In the genomic region with DNA sequence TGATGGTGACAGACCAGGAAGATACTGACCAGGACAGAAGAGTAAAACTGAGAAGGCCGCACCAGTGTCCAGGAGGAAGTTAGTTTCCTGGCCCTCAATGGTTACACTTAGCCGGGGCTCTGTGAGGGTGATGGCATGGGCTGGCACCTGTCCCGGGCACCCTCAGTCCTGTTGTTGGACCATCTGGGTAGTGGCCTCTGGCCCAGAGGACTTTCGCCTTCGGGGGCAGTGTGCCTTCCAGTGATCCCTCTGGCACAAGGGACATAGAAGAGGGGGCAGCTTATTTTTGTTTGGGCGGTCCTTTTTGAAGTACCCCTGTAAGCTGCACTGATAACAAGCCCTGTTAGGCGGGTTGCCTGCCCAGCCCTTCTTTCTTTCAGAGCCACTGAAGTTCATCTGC, we compare ENCODE assay signal across 1 cellular context.
TF ChIP-seq lines count a peak whose summit lies in the region.

No MANE protein-coding gene starts in this region.

TF ChIP-seq in GM12878, 131 proteins besides CTCF, POLR2A, EP300 and RAD21:
- TF ChIP-seq HDAC2 (IDR thresholded peaks at IDR 0.05) (no peak), SMAD1 (IDR thresholded peaks at IDR 0.05; ENCODE audit: low read depth, partially characterized antibody) (no peak), NBN (IDR thresholded peaks at IDR 0.05) (no peak), KDM1A (IDR thresholded peaks at IDR 0.05; ENCODE audit: borderline replicate concordance) (no peak), EED (IDR thresholded peaks at IDR 0.05; ENCODE audit: low read depth) (no peak), MYC (IDR thresholded peaks at IDR 0.05; ENCODE audit: insufficient read depth, insufficient read length, insufficient replicate concordance, low read length, severe bottlenecking) (no peak), TCF3 (IDR thresholded peaks at IDR 0.05; ENCODE audit: borderline replicate concordance, insufficient read depth, low read depth, low read length) (no peak), DPF2 (IDR thresholded peaks at IDR 0.05) (no peak), IRF4 (IDR thresholded peaks at IDR 0.05; ENCODE audit: low read depth, low read length) (no peak), CBFB (IDR thresholded peaks at IDR 0.05; ENCODE audit: low read depth) (no peak), IKZF1 (conservative IDR thresholded peaks at IDR 0.05) (no peak)
- TF ChIP-seq, protein P1, sequence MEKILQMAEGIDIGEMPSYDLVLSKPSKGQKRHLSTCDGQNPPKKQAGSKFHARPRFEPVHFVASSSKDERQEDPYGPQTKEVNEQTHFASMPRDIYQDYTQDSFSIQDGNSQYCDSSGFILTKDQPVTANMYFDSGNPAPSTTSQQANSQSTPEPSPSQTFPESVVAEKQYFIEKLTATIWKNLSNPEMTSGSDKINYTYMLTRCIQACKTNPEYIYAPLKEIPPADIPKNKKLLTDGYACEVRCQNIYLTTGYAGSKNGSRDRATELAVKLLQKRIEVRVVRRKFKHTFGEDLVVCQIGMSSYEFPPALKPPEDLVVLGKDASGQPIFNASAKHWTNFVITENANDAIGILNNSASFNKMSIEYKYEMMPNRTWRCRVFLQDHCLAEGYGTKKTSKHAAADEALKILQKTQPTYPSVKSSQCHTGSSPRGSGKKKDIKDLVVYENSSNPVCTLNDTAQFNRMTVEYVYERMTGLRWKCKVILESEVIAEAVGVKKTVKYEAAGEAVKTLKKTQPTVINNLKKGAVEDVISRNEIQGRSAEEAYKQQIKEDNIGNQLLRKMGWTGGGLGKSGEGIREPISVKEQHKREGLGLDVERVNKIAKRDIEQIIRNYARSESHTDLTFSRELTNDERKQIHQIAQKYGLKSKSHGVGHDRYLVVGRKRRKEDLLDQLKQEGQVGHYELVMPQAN (conservative IDR thresholded peaks at IDR 0.05) = no peak
- TF ChIP-seq, protein P2, sequence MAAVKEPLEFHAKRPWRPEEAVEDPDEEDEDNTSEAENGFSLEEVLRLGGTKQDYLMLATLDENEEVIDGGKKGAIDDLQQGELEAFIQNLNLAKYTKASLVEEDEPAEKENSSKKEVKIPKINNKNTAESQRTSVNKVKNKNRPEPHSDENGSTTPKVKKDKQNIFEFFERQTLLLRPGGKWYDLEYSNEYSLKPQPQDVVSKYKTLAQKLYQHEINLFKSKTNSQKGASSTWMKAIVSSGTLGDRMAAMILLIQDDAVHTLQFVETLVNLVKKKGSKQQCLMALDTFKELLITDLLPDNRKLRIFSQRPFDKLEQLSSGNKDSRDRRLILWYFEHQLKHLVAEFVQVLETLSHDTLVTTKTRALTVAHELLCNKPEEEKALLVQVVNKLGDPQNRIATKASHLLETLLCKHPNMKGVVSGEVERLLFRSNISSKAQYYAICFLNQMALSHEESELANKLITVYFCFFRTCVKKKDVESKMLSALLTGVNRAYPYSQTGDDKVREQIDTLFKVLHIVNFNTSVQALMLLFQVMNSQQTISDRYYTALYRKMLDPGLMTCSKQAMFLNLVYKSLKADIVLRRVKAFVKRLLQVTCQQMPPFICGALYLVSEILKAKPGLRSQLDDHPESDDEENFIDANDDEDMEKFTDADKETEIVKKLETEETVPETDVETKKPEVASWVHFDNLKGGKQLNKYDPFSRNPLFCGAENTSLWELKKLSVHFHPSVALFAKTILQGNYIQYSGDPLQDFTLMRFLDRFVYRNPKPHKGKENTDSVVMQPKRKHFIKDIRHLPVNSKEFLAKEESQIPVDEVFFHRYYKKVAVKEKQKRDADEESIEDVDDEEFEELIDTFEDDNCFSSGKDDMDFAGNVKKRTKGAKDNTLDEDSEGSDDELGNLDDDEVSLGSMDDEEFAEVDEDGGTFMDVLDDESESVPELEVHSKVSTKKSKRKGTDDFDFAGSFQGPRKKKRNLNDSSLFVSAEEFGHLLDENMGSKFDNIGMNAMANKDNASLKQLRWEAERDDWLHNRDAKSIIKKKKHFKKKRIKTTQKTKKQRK (IDR thresholded peaks at IDR 0.05; ENCODE audit: low read depth, low read length) = no peak
- TF ChIP-seq, protein P3, sequence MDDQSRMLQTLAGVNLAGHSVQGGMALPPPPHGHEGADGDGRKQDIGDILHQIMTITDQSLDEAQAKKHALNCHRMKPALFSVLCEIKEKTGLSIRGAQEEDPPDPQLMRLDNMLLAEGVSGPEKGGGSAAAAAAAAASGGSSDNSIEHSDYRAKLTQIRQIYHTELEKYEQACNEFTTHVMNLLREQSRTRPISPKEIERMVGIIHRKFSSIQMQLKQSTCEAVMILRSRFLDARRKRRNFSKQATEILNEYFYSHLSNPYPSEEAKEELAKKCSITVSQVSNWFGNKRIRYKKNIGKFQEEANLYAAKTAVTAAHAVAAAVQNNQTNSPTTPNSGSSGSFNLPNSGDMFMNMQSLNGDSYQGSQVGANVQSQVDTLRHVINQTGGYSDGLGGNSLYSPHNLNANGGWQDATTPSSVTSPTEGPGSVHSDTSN (IDR thresholded peaks at IDR 0.05; ENCODE audit: insufficient replicate concordance, low read depth, low read length) = no peak
- TF ChIP-seq, protein P4, sequence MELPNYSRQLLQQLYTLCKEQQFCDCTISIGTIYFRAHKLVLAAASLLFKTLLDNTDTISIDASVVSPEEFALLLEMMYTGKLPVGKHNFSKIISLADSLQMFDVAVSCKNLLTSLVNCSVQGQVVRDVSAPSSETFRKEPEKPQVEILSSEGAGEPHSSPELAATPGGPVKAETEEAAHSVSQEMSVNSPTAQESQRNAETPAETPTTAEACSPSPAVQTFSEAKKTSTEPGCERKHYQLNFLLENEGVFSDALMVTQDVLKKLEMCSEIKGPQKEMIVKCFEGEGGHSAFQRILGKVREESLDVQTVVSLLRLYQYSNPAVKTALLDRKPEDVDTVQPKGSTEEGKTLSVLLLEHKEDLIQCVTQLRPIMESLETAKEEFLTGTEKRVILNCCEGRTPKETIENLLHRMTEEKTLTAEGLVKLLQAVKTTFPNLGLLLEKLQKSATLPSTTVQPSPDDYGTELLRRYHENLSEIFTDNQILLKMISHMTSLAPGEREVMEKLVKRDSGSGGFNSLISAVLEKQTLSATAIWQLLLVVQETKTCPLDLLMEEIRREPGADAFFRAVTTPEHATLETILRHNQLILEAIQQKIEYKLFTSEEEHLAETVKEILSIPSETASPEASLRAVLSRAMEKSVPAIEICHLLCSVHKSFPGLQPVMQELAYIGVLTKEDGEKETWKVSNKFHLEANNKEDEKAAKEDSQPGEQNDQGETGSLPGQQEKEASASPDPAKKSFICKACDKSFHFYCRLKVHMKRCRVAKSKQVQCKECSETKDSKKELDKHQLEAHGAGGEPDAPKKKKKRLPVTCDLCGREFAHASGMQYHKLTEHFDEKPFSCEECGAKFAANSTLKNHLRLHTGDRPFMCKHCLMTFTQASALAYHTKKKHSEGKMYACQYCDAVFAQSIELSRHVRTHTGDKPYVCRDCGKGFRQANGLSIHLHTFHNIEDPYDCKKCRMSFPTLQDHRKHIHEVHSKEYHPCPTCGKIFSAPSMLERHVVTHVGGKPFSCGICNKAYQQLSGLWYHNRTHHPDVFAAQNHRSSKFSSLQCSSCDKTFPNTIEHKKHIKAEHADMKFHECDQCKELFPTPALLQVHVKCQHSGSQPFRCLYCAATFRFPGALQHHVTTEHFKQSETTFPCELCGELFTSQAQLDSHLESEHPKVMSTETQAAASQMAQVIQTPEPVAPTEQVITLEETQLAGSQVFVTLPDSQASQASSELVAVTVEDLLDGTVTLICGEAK (IDR thresholded peaks at IDR 0.05; ENCODE audit: borderline replicate concordance) = no peak
